23 cellular contexts compared by ENCODE assay signal in genomic region chr15:32829441-32829840, GRCh38.
"Had no signal": no experiment of that assay in that cellular context is flagged by ENCODE, and none has a peak within 500 bp of the region (broad histone marks: within the 10 kb centered on the region; RNA-seq: fewer than 3 reads in every experiment).

No MANE protein-coding gene starts in this region.

- H3K9me3 ChIP-seq: pancreas, stomach, suprapubic skin, tibial nerve had no signal

- H3K4me1 ChIP-seq: pancreas, stomach, suprapubic skin, tibial nerve had no signal

- DNase-seq: activated B cell treated with CpG ODN at 0.5 μM for 24 hours; activated CD4-positive, alpha-beta T cell treated with anti-CD3 and anti-CD28 coated beads for 36 hours; activated CD4-positive, alpha-beta T cell treated with anti-CD3 and anti-CD28 coated beads, Interleukin-2, amount 50 U/mL, for 4 hours; activated CD8-positive, alpha-beta memory T cell treated with anti-CD3 and anti-CD28 coated beads, Interleukin-2, amount 50 U/mL, for 48 hours; activated naive CD4-positive, alpha-beta T cell treated with anti-CD3 and anti-CD28 coated beads for 36 hours; activated naive CD8-positive, alpha-beta T cell treated with anti-CD3 and anti-CD28 coated beads, Interleukin-2, amount 10 ng/mL, durations not matched to agents 7 days and 5 days; activated T-cell treated with anti-CD3 and anti-CD28 coated beads, Interleukin-2, amount 50 U/mL, for 4 hours; amygdala; dermis blood vessel endothelial cell; effector memory CD4-positive, alpha-beta T cell; head of caudate nucleus; hypothalamus; left ventricle myocardium superior; mammary epithelial cell; midbrain; pancreas; right cardiac atrium; stimulated activated CD4-positive, alpha-beta T cell treated with anti-CD3 and anti-CD28 coated beads, Interleukin-1b, Interleukin-23, amount 100 ng/mL, for 48 hours; stomach; T-helper 17 cell had no signal

- H3K27me3 ChIP-seq: cardiac muscle cell, pancreas, stomach, suprapubic skin, tibial nerve had no signal

- H3K36me3 ChIP-seq: cardiac muscle cell, pancreas, stomach, suprapubic skin, tibial nerve had no signal

- H3K4me3 ChIP-seq: cardiac muscle cell, pancreas, stomach, suprapubic skin, tibial nerve had no signal

- H3K27ac ChIP-seq: cardiac muscle cell, pancreas, stomach, suprapubic skin, tibial nerve had no signal
